Comparison of ENCODE assay signal across 10 cellular contexts in the genomic region with DNA sequence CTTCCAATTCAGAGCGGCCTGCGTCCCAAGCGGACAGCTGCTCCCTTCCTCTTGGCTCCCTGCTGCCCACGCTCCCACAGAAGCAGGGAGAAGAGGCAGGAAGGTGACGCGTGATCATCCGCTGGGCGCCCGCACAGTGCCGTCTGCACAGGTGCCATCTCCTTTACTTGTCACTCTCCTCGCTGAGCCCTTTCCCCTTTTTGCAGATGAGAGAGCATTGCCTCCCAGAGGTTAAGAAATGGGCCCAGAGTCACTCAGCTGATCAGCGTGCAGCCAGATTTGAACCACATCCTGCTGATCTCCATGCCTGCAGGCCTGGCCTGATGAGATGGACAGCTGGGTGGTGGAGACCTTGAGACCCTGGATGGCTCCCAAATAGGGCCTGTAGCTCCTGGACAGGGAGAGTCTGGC.
DNase-seq lines count a peak whose midpoint lies in the region; ATAC-seq, FAIRE-seq and TF ChIP-seq lines count a peak whose summit lies in the region.
"Had no signal": no experiment of that assay in that cellular context is flagged by ENCODE, and none has a peak within 500 bp of the region (broad histone marks: within the 10 kb centered on the region; RNA-seq: fewer than 3 reads in every experiment).

No MANE protein-coding gene starts in this region.

- H3K4me1 ChIP-seq in DOHH2 (ENCODE audit: control insufficient read depth, low read length) (peaks cover 97% of the 10 kb centered on the region), GM12878 (ENCODE audit: control insufficient read depth, insufficient read depth, low read length) (peaks cover 99% of the 10 kb centered on the region), neutrophil (ENCODE audit: control insufficient read depth in 1 of 2, insufficient read depth in 1 of 2, low read depth in 1 of 2, low read length in 1 of 2) (peaks cover 100% of the 10 kb centered on the region in 2 experiments)

- no peak overlapping the region for H2AFZ ChIP-seq in GM12878 (ENCODE audit: control insufficient read depth, low read depth, low read length)
- H2AFZ ChIP-seq: parathyroid adenoma had no signal

- POLR2A ChIA-PET in GM12878 (lab: Charles Lee), result interaction anchor here (0.8 to 6.4 kb wide), 13 partner anchors 10 to 120 kb away, joined by 3 to 78 read pairs (median 7); no protein-coding TSS in a partner anchor

- H3K36me3 ChIP-seq in DOHH2 (ENCODE audit: control insufficient read depth, low read length) (peaks cover 42% of the 10 kb centered on the region), GM12878 (ENCODE audit: control insufficient read depth in 2 of 2, insufficient read depth in 2 of 2, low read length in 1 of 2) (peaks cover 0 to 4% of the 10 kb centered on the region in 2 experiments; a peak in 2 of 4 replicates), neutrophil (no peaks in the 10 kb centered on the region)

- H3K4me3 Mint-ChIP-seq in Calu3 (ENCODE audit: low read depth, unreplicated experiment), result no peak overlapping the region

- TF ChIP-seq CTCF in DOHH2 (IDR thresholded peaks at IDR 0.05; ENCODE audit: low read depth, low read length, poor library complexity, severe bottlenecking), result no peak
- TF ChIP-seq CTCF in GM12878 (IDR thresholded peaks at IDR 0.05 in 2 of 3, conservative IDR thresholded peaks at IDR 0.05 in 1 of 3; ENCODE audit: control insufficient read depth in 2 of 3, extremely low read depth in 1 of 3, insufficient read depth in 1 of 3, low read depth in 3 of 3, low read length in 3 of 3), result no peak
- TF ChIP-seq CTCF in neutrophil (IDR thresholded peaks at IDR 0.05), result no peak
- no peak for TF ChIP-seq CTCF in Calu3 (IDR thresholded peaks at IDR 0.05; ENCODE audit: unreplicated experiment)

- H3K27ac ChIP-seq in DOHH2 (ENCODE audit: low read depth, low read length) (peak overlapping the region; percentile 100), GM12878 (ENCODE audit: control insufficient read depth, insufficient read depth) (peak overlapping the region; percentile 100), neutrophil (peak overlapping the region; percentile 98)
- H3K27ac ChIP-seq: parathyroid adenoma had no signal

- H3K27ac Mint-ChIP-seq in Calu3 (ENCODE audit: unreplicated experiment), result no peak overlapping the region

- TF ChIP-seq RAD21 in GM12878 (IDR thresholded peaks at IDR 0.05; ENCODE audit: insufficient read depth, low read depth, low read length), result 0 out of 2 replicates have a peak, but pooled peaks have one; percentile 3

- TF ChIP-seq POLR2A in GM12878 (IDR thresholded peaks at IDR 0.05; ENCODE audit: low read depth, low read length), result peak; percentile 50

- peaks cover 64% of the 10 kb centered on the region for H3F3A ChIP-seq in DOHH2 (ENCODE audit: control insufficient read depth, insufficient read depth)

- H3K4me1 Mint-ChIP-seq in Calu3 (ENCODE audit: low read depth, unreplicated experiment), result peaks cover 32% of the 10 kb centered on the region

- CTCF ChIA-PET in GM12878 (lab: Yijun Ruan, JAX), result interaction anchor here (1.0 to 4.1 kb wide), 17 partner anchors 12 to 117 kb away, joined by 3 to 59 read pairs (median 9); no protein-coding TSS in a partner anchor
- CTCF ChIA-PET in Calu3 (lab: Charles Lee), result interaction anchor here (1.4 kb wide), 1 partner anchor 10 kb away, joined by 3 read pairs; no protein-coding TSS in a partner anchor

- H4K20me1 ChIP-seq in DOHH2 (ENCODE audit: control insufficient read depth, insufficient read depth, low read depth, low read length) (no peaks in the 10 kb centered on the region), GM12878 (ENCODE audit: control insufficient read depth, insufficient read depth) (no peaks in the 10 kb centered on the region)

- BruUV-seq in GM12878 (replicated peaks; lab: Mats Ljungman, UMichigan) (no TSS peak), Calu3 (replicated peaks; lab: Mats Ljungman, UMichigan) (no TSS peak)

- H3K9me3 ChIP-seq in DOHH2 (ENCODE audit: control insufficient read depth, insufficient read depth, low read length) (no peaks in the 10 kb centered on the region), GM12878 (replicated peaks; ENCODE audit: control insufficient read depth, insufficient read depth, low read length) (no peaks in the 10 kb centered on the region), neutrophil (no peaks in the 10 kb centered on the region)

- no peak for TF ChIP-seq EP300 in GM12878 (IDR thresholded peaks at IDR 0.05; ENCODE audit: borderline replicate concordance in 1 of 2, control insufficient read depth in 1 of 2, low read depth in 2 of 2, low read length in 2 of 2)

- SMC1A ChIA-PET in GM12878 (lab: Charles Lee; ENCODE audit: uncharacterized antibody, unreplicated experiment), result interaction anchor here (1.0 to 7.7 kb wide), 19 partner anchors 9 to 394 kb away, joined by 3 to 82 read pairs (median 9); no protein-coding TSS in a partner anchor

- peak; percentile 22 for ATAC-seq in GM12878
- ATAC-seq in HG03159 (IDR thresholded peaks at IDR 0.05; ENCODE audit: unreplicated experiment), result no peak

- H3K9ac ChIP-seq in GM12878 (ENCODE audit: control insufficient read depth, insufficient read depth, low read length), result peak overlapping the region; percentile 86
- H3K9ac ChIP-seq: parathyroid adenoma had no signal

- H3K79me2 ChIP-seq in DOHH2 (ENCODE audit: control insufficient read depth, low read length) (peaks cover 22% of the 10 kb centered on the region), GM12878 (ENCODE audit: control insufficient read depth, insufficient read depth, low read length) (peaks cover 60% of the 10 kb centered on the region)

- intact Hi-C loops in GM12878 (cut with micrococcal nuclease; ENCODE audit: unreplicated experiment), result loop anchor here (5.0 to 10.0 kb wide), 3 partner anchors 37 to 714 kb away; no protein-coding TSS in a partner anchor
- intact Hi-C loops in Calu3 (cut with micrococcal nuclease; ENCODE audit: unreplicated experiment), result no loop called here

- no peaks in the 10 kb centered on the region for H3K9me3 Mint-ChIP-seq in Calu3 (ENCODE audit: low read depth, unreplicated experiment)

- RAD21 ChIA-PET in GM12878 (lab: Charles Lee; ENCODE audit: unreplicated experiment), result interaction anchor here (0.8 to 6.9 kb wide), 17 partner anchors 11 to 119 kb away, joined by 3 to 102 read pairs (median 11); no protein-coding TSS in a partner anchor

- H3K36me3 Mint-ChIP-seq in Calu3 (ENCODE audit: insufficient read depth, unreplicated experiment), result peaks cover 39% of the 10 kb centered on the region

- peak; percentile 92 for DNase-seq in NAMALWA (ENCODE audit: low spot score)
- DNase-seq in GM12878 (ENCODE audit: low read depth, low spot score), result no peak
- no peak for DNase-seq in Calu3
- no peak for DNase-seq in hypothalamus (lab: John Stamatoyannopoulos, UW)
- DNase-seq in frontal cortex (ENCODE audit: low spot score in 2 of 2), result no peak
- DNase-seq: cerebellar nuclear complex had no signal

- peak overlapping the region; percentile 93 for H3K4me2 ChIP-seq in DOHH2 (ENCODE audit: low read length)
- H3K4me2 ChIP-seq in GM12878 (ENCODE audit: control insufficient read depth, insufficient read depth), result peak overlapping the region; percentile 93

- WGBS in GM12878 (ENCODE audit: insufficient coverage, insufficient replicate concordance, low lambda C conversion rate, missing lambda C conversion rate), result 14% methylated on average over 12 of the region's 12 CpGs

- FAIRE-seq in GM12878 (lab: Jason Lieb, UNC), result no peak
- FAIRE-seq in frontal cortex (lab: Jason Lieb, UNC), result no peak

- no peaks in the 10 kb centered on the region for H3K27me3 Mint-ChIP-seq in Calu3 (ENCODE audit: unreplicated experiment)

- in situ Hi-C loops in GM12878 (cut with MboI), result loop anchor here (25.0 kb wide), 1 partner anchor 103 kb away; no protein-coding TSS in a partner anchor

- H3K27me3 ChIP-seq in DOHH2 (ENCODE audit: control insufficient read depth, low read length), result no peaks in the 10 kb centered on the region
- no peaks in the 10 kb centered on the region for H3K27me3 ChIP-seq in GM12878 (replicated peaks in 1 of 2; ENCODE audit: control insufficient read depth in 2 of 2, insufficient read depth in 2 of 2, low read length in 1 of 2)
- H3K27me3 ChIP-seq in neutrophil, result no peaks in the 10 kb centered on the region

- no peaks in the 10 kb centered on the region for H3K9me2 ChIP-seq in DOHH2 (replicated peaks; ENCODE audit: control insufficient read depth, low read length)

- H3K4me3 ChIP-seq in DOHH2 (ENCODE audit: low read length) (peak overlapping the region; percentile 67), GM12878 (peak overlapping the region; percentile 13; the same call in 1 of the 2 replicates), neutrophil (ENCODE audit: low read depth in 1 of 2, low read length in 1 of 2) (peak overlapping the region; percentile 48 to 62)

TF ChIP-seq in GM12878, 131 proteins besides CTCF, POLR2A, EP300 and RAD21 (continues in another document):
- TF ChIP-seq E4F1 (IDR thresholded peaks at IDR 0.05; ENCODE audit: borderline replicate concordance, partially characterized antibody), result no peak
- TF ChIP-seq MAX (IDR thresholded peaks at IDR 0.05; ENCODE audit: low read depth, low read length), result 0 out of 2 replicates have a peak, but pooled peaks have one; percentile 7

Comparison
In these comparisons a context has a peak if more than half of its experiments do, and no peak if none do; other contexts are left out.
1. H3K4me3 ChIP-seq: peak in every context shown above with its lines; median percentile 67 in DOHH2; 55 in neutrophil; 13 in GM12878.